ENCODE assay signal across 9 cellular contexts in genomic region chr17:38349097-38349904, GRCh38. TPM values are rescaled to one million over a fixed set of nuclear protein-coding genes. Genes with fewer than 3 reads are reported as not detected.
DNase-seq lines count a peak whose midpoint lies in the region; ATAC-seq and TF ChIP-seq lines count a peak whose summit lies in the region.
"Had no signal": no experiment of that assay in that cellular context is flagged by ENCODE, and none has a peak within 500 bp of the region (broad histone marks: within the 10 kb centered on the region; RNA-seq: fewer than 3 reads in every experiment).

No MANE protein-coding gene starts in this region.

- no peak for ATAC-seq in HG03520 (IDR thresholded peaks at IDR 0.05; ENCODE audit: unreplicated experiment)

- H3K4me3 Mint-ChIP-seq in activated naive CD4-positive, alpha-beta T cell treated with anti-CD3 and anti-CD28 coated beads for 36 hours = no peak overlapping the region
- peak overlapping the region; percentile 90 for H3K4me3 Mint-ChIP-seq in type B pancreatic cell

- intact Hi-C loops in activated naive CD4-positive, alpha-beta T cell treated with anti-CD3 and anti-CD28 coated beads for 36 hours (cut with micrococcal nuclease) = loop anchor here (1.0 kb wide), 1 partner anchor 65 kb away; no protein-coding TSS in a partner anchor
- intact Hi-C loops in head of caudate nucleus (cut with DNase I) (no loop called here), posterior cingulate gyrus (cut with DNase I) (loop anchor here (1.0 kb wide), 1 partner anchor 65 kb away; no protein-coding TSS in a partner anchor)

- DNase-seq in GF-D8 (lab: John Stamatoyannopoulos, UW) (peak; percentile 56), NCI-H1105 treated with DMSO at 0.1 percent for 48 hours (lab: John Stamatoyannopoulos, UW) (peak; percentile 74), SK-N-MC (ENCODE audit: low read depth, low spot score) (peak; percentile 63), head of caudate nucleus (peak; percentile 66 to 95 (median 88)), posterior cingulate gyrus (peak; percentile 75 to 98 (median 90)), type B pancreatic cell (ENCODE audit: extremely low spot score, unreplicated experiment) (peak; percentile 87)
- DNase-seq in activated naive CD4-positive, alpha-beta T cell treated with anti-CD3 and anti-CD28 coated beads for 36 hours = peak; percentile 94

- H3K4me1 Mint-ChIP-seq in activated naive CD4-positive, alpha-beta T cell treated with anti-CD3 and anti-CD28 coated beads for 36 hours (ENCODE audit: low read depth) = peaks cover 26% of the 10 kb centered on the region
- peaks cover 13% of the 10 kb centered on the region for H3K4me1 Mint-ChIP-seq in type B pancreatic cell (ENCODE audit: unreplicated experiment)

- H3K9me3 Mint-ChIP-seq in activated naive CD4-positive, alpha-beta T cell treated with anti-CD3 and anti-CD28 coated beads for 36 hours = no peaks in the 10 kb centered on the region
- H3K9me3 Mint-ChIP-seq in type B pancreatic cell = no peaks in the 10 kb centered on the region

- no peaks in the 10 kb centered on the region for H3K36me3 ChIP-seq in SK-N-MC (ENCODE audit: insufficient read depth, low read length)

- no peak overlapping the region for H3K27ac ChIP-seq in SK-N-MC
- H3K27ac ChIP-seq: epithelial cell of prostate had no signal

- no peaks in the 10 kb centered on the region for H3K9me3 ChIP-seq in SK-N-MC (ENCODE audit: low read depth, low read length)

- no peak overlapping the region for H3K4me3 ChIP-seq in SK-N-MC

- TF ChIP-seq CTCF in type B pancreatic cell (conservative IDR thresholded peaks at IDR 0.05) = peak; percentile 95

- peak overlapping the region; percentile 26 for H3K9ac ChIP-seq in SK-N-MC (ENCODE audit: insufficient read length)

- H3K27ac Mint-ChIP-seq in activated naive CD4-positive, alpha-beta T cell treated with anti-CD3 and anti-CD28 coated beads for 36 hours = no peak overlapping the region
- H3K27ac Mint-ChIP-seq in type B pancreatic cell = peak overlapping the region; percentile 94

- no peaks in the 10 kb centered on the region for H3K27me3 Mint-ChIP-seq in activated naive CD4-positive, alpha-beta T cell treated with anti-CD3 and anti-CD28 coated beads for 36 hours (ENCODE audit: low read depth)
- H3K27me3 Mint-ChIP-seq in type B pancreatic cell = no peaks in the 10 kb centered on the region

- H3K36me3 Mint-ChIP-seq in activated naive CD4-positive, alpha-beta T cell treated with anti-CD3 and anti-CD28 coated beads for 36 hours (ENCODE audit: low read depth) = no peaks in the 10 kb centered on the region
- no peaks in the 10 kb centered on the region for H3K36me3 Mint-ChIP-seq in type B pancreatic cell

- CTCF ChIA-PET in activated naive CD4-positive, alpha-beta T cell treated with anti-CD3 and anti-CD28 coated beads for 36 hours (lab: Charles Lee) = interaction anchor here (0.6 to 10.3 kb wide), 29 partner anchors 9 to 157 kb away, joined by 3 to 193 read pairs (median 5); partner anchors contain the start of gene ARHGAP23

RNA-seq across cellular contexts. Expression of gene SOCS7, which starts 2.3 kb away (rescaled TPM):
- total RNA-seq in activated naive CD4-positive, alpha-beta T cell treated with anti-CD3 and anti-CD28 coated beads for 36 hours = 10 to 100 TPM; 22.1 to 25.1 TPM
- total RNA-seq in type B pancreatic cell (ENCODE audit: low replicate concordance) = 25.8 and 33.0 TPM in 2 replicates

RNA-seq across cellular contexts. Expression of gene GPR179, which starts 5.5 kb away (rescaled TPM):
- under 1 TPM; 0.02 to 0.07 TPM for total RNA-seq in activated naive CD4-positive, alpha-beta T cell treated with anti-CD3 and anti-CD28 coated beads for 36 hours
- total RNA-seq in type B pancreatic cell (ENCODE audit: low replicate concordance) = 0.14 and 0.59 TPM in 2 replicates

RNA-seq across cellular contexts. Expression of gene MRPL45, which starts 52.3 kb away (rescaled TPM):
- 10 to 100 TPM; 55.5 to 60.8 TPM for total RNA-seq in activated naive CD4-positive, alpha-beta T cell treated with anti-CD3 and anti-CD28 coated beads for 36 hours
- total RNA-seq in type B pancreatic cell (ENCODE audit: low replicate concordance) = 37.3 and 47.1 TPM in 2 replicates
